ENCODE assay signal across 1 cellular context in genomic region chr18:49621851-49622351, GRCh38.
TF ChIP-seq lines count a peak whose summit lies in the region.

No MANE protein-coding gene starts in this region.

TF ChIP-seq in H1, 55 proteins besides CTCF, POLR2A, EP300 and RAD21:
- TF ChIP-seq MAFK (IDR thresholded peaks at IDR 0.05; ENCODE audit: low read depth, low read length), result no peak
- no peak for TF ChIP-seq HDAC2 (IDR thresholded peaks at IDR 0.05; ENCODE audit: borderline replicate concordance in 1 of 2, low read depth in 2 of 2, low read length in 2 of 2)
- no peak for TF ChIP-seq CHD2 (IDR thresholded peaks at IDR 0.05; ENCODE audit: low read length)
- no peak for TF ChIP-seq PHF8 (conservative IDR thresholded peaks at IDR 0.05; ENCODE audit: low read depth, low read length)
- no peak for TF ChIP-seq TEAD4 (IDR thresholded peaks at IDR 0.05; ENCODE audit: low read depth, low read length)
- TF ChIP-seq, protein P1, sequence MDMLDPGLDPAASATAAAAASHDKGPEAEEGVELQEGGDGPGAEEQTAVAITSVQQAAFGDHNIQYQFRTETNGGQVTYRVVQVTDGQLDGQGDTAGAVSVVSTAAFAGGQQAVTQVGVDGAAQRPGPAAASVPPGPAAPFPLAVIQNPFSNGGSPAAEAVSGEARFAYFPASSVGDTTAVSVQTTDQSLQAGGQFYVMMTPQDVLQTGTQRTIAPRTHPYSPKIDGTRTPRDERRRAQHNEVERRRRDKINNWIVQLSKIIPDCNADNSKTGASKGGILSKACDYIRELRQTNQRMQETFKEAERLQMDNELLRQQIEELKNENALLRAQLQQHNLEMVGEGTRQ (IDR thresholded peaks at IDR 0.05; ENCODE audit: low read length), result no peak
- TF ChIP-seq TBP (IDR thresholded peaks at IDR 0.05; ENCODE audit: low read depth, low read length), result no peak
- no peak for TF ChIP-seq RNF2 (IDR thresholded peaks at IDR 0.05; ENCODE audit: borderline replicate concordance, low read depth, low read length, missing control alignments, poor library complexity, severe bottlenecking)
- no peak for TF ChIP-seq SAP30 (IDR thresholded peaks at IDR 0.05; ENCODE audit: insufficient read depth, insufficient replicate concordance, low read length)
- TF ChIP-seq BCL11A (IDR thresholded peaks at IDR 0.05; ENCODE audit: low read depth in 2 of 2, low read length in 2 of 2), result no peak
- no peak for TF ChIP-seq JUN (IDR thresholded peaks at IDR 0.05; ENCODE audit: low read depth, low read length)
- no peak for TF ChIP-seq KDM4A (IDR thresholded peaks at IDR 0.05; ENCODE audit: low read depth, low read length, severe bottlenecking)
- TF ChIP-seq SP1 (IDR thresholded peaks at IDR 0.05; ENCODE audit: low read depth, low read length), result no peak
